In genomic region chr5:87845734-87846133, GRCh38 we compare ENCODE assay signal across 20 cellular contexts.
"Had no signal": no experiment of that assay in that cellular context is flagged by ENCODE, and none has a peak within 500 bp of the region (broad histone marks: within the 10 kb centered on the region; RNA-seq: fewer than 3 reads in every experiment).

No MANE protein-coding gene starts in this region.

- H3K27me3 ChIP-seq: breast epithelium, colonic mucosa, esophagus squamous epithelium, sigmoid colon, transverse colon, uterus had no signal

- H3K4me1 ChIP-seq: breast epithelium, colonic mucosa, esophagus squamous epithelium, heart right ventricle, sigmoid colon, transverse colon, uterus had no signal

- ATAC-seq: heart right ventricle; left colon; naive thymus-derived CD4-positive, alpha-beta T cell; stimulated activated naive B cell treated with anti-CD40 and anti-IgM and Interleukin-4, amounts not matched to agents 10 μg/mL and 1 μg/mL and 100 μg/mL, for 72 hours had no signal

- H3K4me3 ChIP-seq: breast epithelium, colonic mucosa, esophagus squamous epithelium, heart right ventricle, sigmoid colon, transverse colon, uterus had no signal

- H3K27ac ChIP-seq: breast epithelium, colonic mucosa, esophagus squamous epithelium, heart right ventricle, sigmoid colon, transverse colon, uterus, WERI-Rb-1 had no signal

- H3K9me3 ChIP-seq: colonic mucosa, sigmoid colon, transverse colon, uterus had no signal

- DNase-seq: activated CD4-positive, alpha-beta T cell treated with anti-CD3 and anti-CD28 coated beads, Interleukin-2, amount 10 ng/mL, durations not matched to agents 7 days and 5 days; activated CD4-positive, CD25-positive, alpha-beta regulatory T cell treated with anti-CD3 and anti-CD28 coated beads, Interleukin-2, amount 50 U/mL, for 72 hours; activated gamma-delta T cell treated with Interleukin-2 at 50 U/mL for 16 hours; activated T-cell treated with anti-CD3 and anti-CD28 coated beads, Interleukin-2, amount 50 U/mL, for 1 hour; aorta; colonic mucosa; endodermal cell; esophagus squamous epithelium; heart right ventricle; left colon; naive thymus-derived CD4-positive, alpha-beta T cell; retina; sigmoid colon; stimulated activated CD4-positive, alpha-beta T cell treated with anti-CD3 and anti-CD28 coated beads, Interleukin-2, amount 100 ng/mL, for 48 hours; stimulated activated CD8-positive, alpha-beta memory T cell treated with anti-CD3 and anti-CD28 coated beads, Interleukin-4, amount 100 ng/mL, for 48 hours; stimulated activated naive B cell treated with anti-CD40 and anti-IgM and Interleukin-4, amounts not matched to agents 10 μg/mL and 1 μg/mL and 100 μg/mL, for 72 hours; transverse colon; uterus; WERI-Rb-1 had no signal

- H3K36me3 ChIP-seq: breast epithelium, colonic mucosa, esophagus squamous epithelium, heart right ventricle, sigmoid colon, transverse colon, uterus, WERI-Rb-1 had no signal
